21 cellular contexts compared by ENCODE assay signal in the genomic region with DNA sequence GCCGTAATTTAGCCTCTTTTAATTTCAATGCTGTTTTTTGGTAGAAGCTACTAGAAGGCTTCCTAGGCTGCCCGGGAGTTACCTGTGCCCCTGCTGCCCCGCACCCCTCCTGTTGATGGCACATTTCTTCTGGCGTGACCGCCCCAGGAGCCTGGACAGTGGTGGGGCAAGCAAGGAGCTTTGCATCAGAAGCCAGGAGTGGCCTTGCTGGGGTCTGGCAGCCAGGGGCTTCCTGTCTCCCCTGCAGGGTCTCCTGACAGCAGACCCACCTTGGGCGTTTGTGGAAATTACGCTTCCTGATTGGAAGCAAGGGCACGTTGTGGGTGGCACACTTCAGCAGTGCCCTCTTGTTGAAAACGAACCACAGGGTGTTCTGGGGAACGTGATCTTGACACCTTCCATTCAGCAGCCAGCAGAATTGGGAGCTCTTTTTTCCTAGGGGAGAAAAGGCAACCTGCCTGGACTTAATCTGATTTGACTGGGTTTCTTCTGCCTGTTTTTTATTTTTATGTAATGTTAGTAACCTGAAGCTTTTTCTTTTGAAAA.
"Had no signal": no experiment of that assay in that cellular context is flagged by ENCODE, and none has a peak within 500 bp of the region (broad histone marks: within the 10 kb centered on the region; RNA-seq: fewer than 3 reads in every experiment).

No MANE protein-coding gene starts in this region.

- H3K27ac ChIP-seq: colonic mucosa, lower lobe of right lung, pancreas, right lobe of liver, testis had no signal

- H3K4me3 ChIP-seq: colonic mucosa, heart left ventricle, lower lobe of right lung, pancreas, right lobe of liver, testis had no signal

- H3K36me3 Mint-ChIP-seq: natural killer cell had no signal

- H3K4me1 Mint-ChIP-seq: mesothelial cell of epicardium had no signal

- H3K4me3 Mint-ChIP-seq: memory B cell; mesothelial cell of epicardium; natural killer cell; neural crest cell; stimulated activated effector memory CD8-positive, alpha-beta T cell treated with anti-CD3 and anti-CD28 coated beads, Interleukin-12 subunit alpha, Interleukin-12 subunit beta, amount 100 ng/mL, for 72 hours had no signal

- H3K27me3 Mint-ChIP-seq: memory B cell, progenitor cell of endocrine pancreas had no signal

- H3K36me3 ChIP-seq: colonic mucosa had no signal

- H3K27me3 ChIP-seq: colonic mucosa, heart left ventricle, pancreas, right lobe of liver, testis had no signal

- H3K9me3 ChIP-seq: colonic mucosa, heart left ventricle, lower lobe of right lung, pancreas, right lobe of liver, testis had no signal

- H3K4me1 ChIP-seq: colonic mucosa, pancreas, right lobe of liver had no signal

- H3K9me3 Mint-ChIP-seq: memory B cell; mesothelial cell of epicardium; natural killer cell; neural crest cell; stimulated activated effector memory CD8-positive, alpha-beta T cell treated with anti-CD3 and anti-CD28 coated beads, Interleukin-12 subunit alpha, Interleukin-12 subunit beta, amount 100 ng/mL, for 72 hours had no signal

- H3K27ac Mint-ChIP-seq: memory B cell, mesothelial cell of epicardium, progenitor cell of endocrine pancreas had no signal

- DNase-seq: cerebellar nuclear complex; colonic mucosa; dermis blood vessel endothelial cell; foreskin melanocyte; hypothalamus; lower lobe of right lung; natural killer cell; nucleus accumbens; pancreas; right lobe of liver; stimulated activated CD4-positive, alpha-beta T cell treated with anti-CD3 and anti-CD28 coated beads, Interleukin-4, amount 100 ng/mL, for 1 hour; stimulated activated CD8-positive, alpha-beta memory T cell treated with anti-CD3 and anti-CD28 coated beads, Interleukin-4, amount 100 ng/mL, for 48 hours; stimulated activated naive CD8-positive, alpha-beta T cell treated with anti-CD3 and anti-CD28 coated beads, Interleukin-15, Interleukin-2, amounts not matched to agents 100 U/mL and 50 U/mL, for 24 hours; testis; trophoblast cell had no signal
